18 cellular contexts compared by ENCODE assay signal in the genomic region with DNA sequence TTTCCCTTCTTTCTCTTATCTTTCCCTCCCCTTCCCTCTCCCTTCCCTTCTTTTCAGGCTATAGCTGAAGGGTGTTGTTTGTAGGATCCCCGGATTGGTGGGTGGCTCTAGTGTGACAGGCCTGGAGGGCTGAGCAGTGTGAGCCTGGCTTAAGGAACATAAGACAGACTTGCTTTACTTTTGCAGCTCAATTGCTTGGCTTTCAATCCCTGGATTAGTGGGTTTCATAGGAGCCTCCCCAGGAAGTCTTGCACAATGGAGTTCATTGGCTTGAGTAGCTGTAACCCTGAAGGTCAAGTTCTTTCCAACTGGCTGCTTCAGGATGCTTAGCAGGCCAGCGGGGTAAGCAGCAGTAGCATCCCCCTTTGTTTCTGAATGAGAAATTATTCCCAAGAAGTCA.
DNase-seq lines count a peak whose midpoint lies in the region; ATAC-seq, FAIRE-seq and TF ChIP-seq lines count a peak whose summit lies in the region.
"Had no signal": no experiment of that assay in that cellular context is flagged by ENCODE, and none has a peak within 500 bp of the region (broad histone marks: within the 10 kb centered on the region; RNA-seq: fewer than 3 reads in every experiment).

No MANE protein-coding gene starts in this region.

- ATAC-seq in HG02938 (IDR thresholded peaks at IDR 0.05; ENCODE audit: unreplicated experiment): no peak
- ATAC-seq: activated CD8-positive, alpha-beta T cell treated with anti-CD3 and anti-CD28 coated beads for 36 hours; Panc1 had no signal

- no peak for TF ChIP-seq EP300 in neural cell (conservative IDR thresholded peaks at IDR 0.05; ENCODE audit: poor library complexity, severe bottlenecking)

- no peak overlapping the region for H2AFZ ChIP-seq in neural cell (ENCODE audit: low read depth, low read length)

- H3K9ac ChIP-seq in HUES48 (ENCODE audit: low read depth, low read length) (no peak overlapping the region), neural cell (ENCODE audit: low read length) (peak overlapping the region; percentile 21)

- H3F3A ChIP-seq in neural cell (ENCODE audit: insufficient read depth, low read length, poor library complexity, severe bottlenecking): no peaks in the 10 kb centered on the region

- peaks cover 8% of the 10 kb centered on the region for H3K27me3 Mint-ChIP-seq in glutamatergic neuron (ENCODE audit: unreplicated experiment)
- H3K27me3 Mint-ChIP-seq in CD4-positive, alpha-beta memory T cell: peaks cover 19 to 22% of the 10 kb centered on the region in 2 donors

- no peaks in the 10 kb centered on the region for H4K20me1 ChIP-seq in neural cell (ENCODE audit: insufficient read depth)

- H3K27me3 ChIP-seq in HUES48 (ENCODE audit: control insufficient read depth, insufficient read depth, low read length): no peaks in the 10 kb centered on the region
- H3K27me3 ChIP-seq in neural cell (ENCODE audit: insufficient read depth, low read depth, low read length): no peaks in the 10 kb centered on the region
- H3K27me3 ChIP-seq in CD4-positive, alpha-beta memory T cell (ENCODE audit: insufficient read depth, low read length): peaks cover 10% of the 10 kb centered on the region
- H3K27me3 ChIP-seq: MG63 had no signal

- intact Hi-C loops in CD4-positive, alpha-beta memory T cell (cut with micrococcal nuclease): no loop called here

- TF ChIP-seq CTCF in glutamatergic neuron (IDR thresholded peaks at IDR 0.05; ENCODE audit: partially characterized antibody, unreplicated experiment) (no peak), neural cell (IDR thresholded peaks at IDR 0.05; ENCODE audit: poor library complexity, severe bottlenecking) (no peak)

- H3K4me1 ChIP-seq in HUES48 (ENCODE audit: control insufficient read depth, insufficient read depth, low read length): peaks cover 18% of the 10 kb centered on the region
- no peaks in the 10 kb centered on the region for H3K4me1 ChIP-seq in CD4-positive, alpha-beta memory T cell (ENCODE audit: insufficient read depth, low read length)

- DNase-seq in amniotic epithelial cell (ENCODE audit: low read depth): peak; percentile 92
- DNase-seq in glutamatergic neuron: no peak
- DNase-seq in NCI-H2029 (lab: John Stamatoyannopoulos, UW): no peak
- DNase-seq in GM19239 (ENCODE audit: insufficient read length, low spot score): no peak
- DNase-seq in CD4-positive, alpha-beta memory T cell: no peak
- DNase-seq: activated CD8-positive, alpha-beta T cell treated with anti-CD3 and anti-CD28 coated beads for 36 hours; activated T-cell treated with anti-CD3 and anti-CD28 coated beads, Interleukin-2, amount 50 U/mL, for 72 hours; Calu3; GOT3; MG63; NCI-H2029 treated with DMSO at 0.1 percent for 48 hours; NCI-H69 had no signal

- H3K4me1 Mint-ChIP-seq in glutamatergic neuron (ENCODE audit: low read depth, unreplicated experiment): peaks cover 11% of the 10 kb centered on the region
- peaks cover 0 to 7% (median 1%) of the 10 kb centered on the region in 4 donors for H3K4me1 Mint-ChIP-seq in CD4-positive, alpha-beta memory T cell
- H3K4me1 Mint-ChIP-seq: central memory CD8-positive, alpha-beta T cell had no signal

- FAIRE-seq in GM19239 (lab: Jason Lieb, UNC): no peak

- TF ChIP-seq RAD21 in neural cell (conservative IDR thresholded peaks at IDR 0.05): no peak

- peaks cover 8% of the 10 kb centered on the region for H3K36me3 Mint-ChIP-seq in glutamatergic neuron (ENCODE audit: unreplicated experiment)
- peaks cover 0 to 3% of the 10 kb centered on the region in 2 donors for H3K36me3 Mint-ChIP-seq in CD4-positive, alpha-beta memory T cell

- H3K36me3 ChIP-seq in HUES48 (ENCODE audit: control insufficient read depth, insufficient read depth, low read length) (no peaks in the 10 kb centered on the region), neural cell (ENCODE audit: insufficient read depth, low read length) (no peaks in the 10 kb centered on the region)
- no peaks in the 10 kb centered on the region for H3K36me3 ChIP-seq in CD4-positive, alpha-beta memory T cell (ENCODE audit: insufficient read depth, low read length)
- H3K36me3 ChIP-seq: MG63 had no signal

- no peaks in the 10 kb centered on the region for H3K9me3 ChIP-seq in HUES48 (ENCODE audit: control insufficient read depth, insufficient read depth, low read length)
- H3K9me3 ChIP-seq in neural cell (ENCODE audit: low read length): no peaks in the 10 kb centered on the region
- no peaks in the 10 kb centered on the region for H3K9me3 ChIP-seq in CD4-positive, alpha-beta memory T cell (ENCODE audit: control insufficient read depth in 1 of 2, low read length in 2 of 2)
- H3K9me3 ChIP-seq: MG63 had no signal

- peaks cover 2% of the 10 kb centered on the region for H3K9me3 Mint-ChIP-seq in glutamatergic neuron (ENCODE audit: unreplicated experiment)
- peaks cover 0 to 13% (median 4%) of the 10 kb centered on the region in 8 donors for H3K9me3 Mint-ChIP-seq in CD4-positive, alpha-beta memory T cell
- H3K9me3 Mint-ChIP-seq: central memory CD8-positive, alpha-beta T cell had no signal

- CTCF ChIA-PET in CD4-positive, alpha-beta memory T cell (lab: Charles Lee; ENCODE audit: partially characterized antibody): no interaction called here

- no peaks in the 10 kb centered on the region for H3K79me2 ChIP-seq in neural cell (replicated peaks; ENCODE audit: insufficient read depth, low read length)

- H3K4me3 Mint-ChIP-seq in glutamatergic neuron (ENCODE audit: unreplicated experiment): peak overlapping the region; percentile 53
- no peak overlapping the region for H3K4me3 Mint-ChIP-seq in CD4-positive, alpha-beta memory T cell
- H3K4me3 Mint-ChIP-seq: activated CD8-positive, alpha-beta T cell treated with anti-CD3 and anti-CD28 coated beads for 36 hours; activated T-cell treated with anti-CD3 and anti-CD28 coated beads, Interleukin-2, amount 50 U/mL, for 72 hours; central memory CD8-positive, alpha-beta T cell had no signal

- H3K27ac ChIP-seq in HUES48 (ENCODE audit: low read depth, low read length): peak overlapping the region; percentile 67
- peak overlapping the region; percentile 19 for H3K27ac ChIP-seq in neural cell (ENCODE audit: low read length)
- H3K27ac ChIP-seq in CD4-positive, alpha-beta memory T cell (ENCODE audit: low read depth, low read length): no peak overlapping the region

- no peaks in the 10 kb centered on the region for H3K9me2 ChIP-seq in neural cell (ENCODE audit: insufficient read depth, low read length)

- H3K27ac Mint-ChIP-seq in glutamatergic neuron (ENCODE audit: unreplicated experiment): peak overlapping the region; percentile 45
- H3K27ac Mint-ChIP-seq in CD4-positive, alpha-beta memory T cell: peak overlapping the region in 1 of 7 donors; percentile 36
- H3K27ac Mint-ChIP-seq: activated CD8-positive, alpha-beta T cell treated with anti-CD3 and anti-CD28 coated beads for 36 hours; activated T-cell treated with anti-CD3 and anti-CD28 coated beads, Interleukin-2, amount 50 U/mL, for 72 hours had no signal

- POLR2A ChIA-PET in CD4-positive, alpha-beta memory T cell (lab: Charles Lee; ENCODE audit: partially characterized antibody): no interaction called here

- H3K4me3 ChIP-seq in HUES48 (ENCODE audit: low read depth, low read length): no peak overlapping the region
- no peak overlapping the region for H3K4me3 ChIP-seq in neural cell (ENCODE audit: low read length)
- H3K4me3 ChIP-seq in CD4-positive, alpha-beta memory T cell (ENCODE audit: low read length in 2 of 2): no peak overlapping the region
- H3K4me3 ChIP-seq: MG63, smooth muscle cell had no signal

- no peak overlapping the region for H3K4me2 ChIP-seq in neural cell (ENCODE audit: low read length)
- H3K4me2 ChIP-seq: smooth muscle cell had no signal

TF ChIP-seq in neural cell, 6 proteins besides CTCF, POLR2A, EP300 and RAD21:
- TF ChIP-seq POLR2AphosphoS5 (IDR thresholded peaks at IDR 0.05) (no peak), EZH2 (IDR thresholded peaks at IDR 0.05; ENCODE audit: borderline replicate concordance, insufficient read depth, low read length, poor library complexity, severe bottlenecking) (no peak), REST (IDR thresholded peaks at IDR 0.05; ENCODE audit: borderline replicate concordance) (no peak), SMC3 (conservative IDR thresholded peaks at IDR 0.05; ENCODE audit: poor library complexity) (no peak), TAF1 (IDR thresholded peaks at IDR 0.05; ENCODE audit: low read depth) (no peak), MXI1 (conservative IDR thresholded peaks at IDR 0.05; ENCODE audit: poor library complexity, severe bottlenecking) (no peak)
